ENCODE assay signal across 8 cellular contexts in genomic region chr1:154961207-154961496, GRCh38. TPM values are rescaled to one million over a fixed set of nuclear protein-coding genes. Genes with fewer than 3 reads are reported as not detected.
A peak's percentile ranks its signal among the peaks of the same experiment; 100 is the strongest.
DNase-seq lines count a peak whose midpoint lies in the region; ATAC-seq and TF ChIP-seq lines count a peak whose summit lies in the region.

No MANE protein-coding gene starts in this region.

- no peaks in the 10 kb centered on the region for H3K27me3 Mint-ChIP-seq in CD8-positive, alpha-beta T cell (ENCODE audit: low read depth)
- H3K27me3 Mint-ChIP-seq in nephron progenitor cell (ENCODE audit: low read depth, poor library complexity) = no peaks in the 10 kb centered on the region

- H3K4me3 ChIP-seq in CD8-positive, alpha-beta T cell (ENCODE audit: low read depth, low read length) = peak overlapping the region; percentile 96

- no peaks in the 10 kb centered on the region for H3K9me3 Mint-ChIP-seq in CD8-positive, alpha-beta T cell
- H3K9me3 Mint-ChIP-seq in nephron progenitor cell = no peaks in the 10 kb centered on the region

- H3K4me3 Mint-ChIP-seq in CD8-positive, alpha-beta T cell = peak overlapping the region; percentile 91
- peak overlapping the region; percentile 97 for H3K4me3 Mint-ChIP-seq in nephron progenitor cell

- no peak for DNase-seq in CD8-positive, alpha-beta T cell
- peak; percentile 65 for DNase-seq in NCI-H2171 treated with DMSO at 0.1 percent for 48 hours (lab: John Stamatoyannopoulos, UW)
- peak; percentile 81 for DNase-seq in nephron progenitor cell
- DNase-seq in kidney tubule cell (ENCODE audit: low spot score) = no peak

- POLR2A ChIA-PET in CD8-positive, alpha-beta T cell (lab: Charles Lee) = interaction anchor here (0.8 to 2.3 kb wide), 15 partner anchors 9 to 56 kb away, joined by 3 to 13 read pairs (median 5); partner anchors contain the start of gene FLAD1

- no peak for ATAC-seq in CD8-positive, alpha-beta T cell
- ATAC-seq in HG02623 (IDR thresholded peaks at IDR 0.05; ENCODE audit: unreplicated experiment) = no peak
- ATAC-seq in GM21528 (IDR thresholded peaks at IDR 0.05; ENCODE audit: low FRiP score, unreplicated experiment) = no peak
- ATAC-seq in HG03432 (IDR thresholded peaks at IDR 0.05; ENCODE audit: unreplicated experiment) = no peak

- TF ChIP-seq CTCF in CD8-positive, alpha-beta T cell (IDR thresholded peaks at IDR 0.05) = no peak
- TF ChIP-seq CTCF in nephron progenitor cell (IDR thresholded peaks at IDR 0.05) = no peak

- H3K27ac Mint-ChIP-seq in CD8-positive, alpha-beta T cell = peak overlapping the region; percentile 93
- peak overlapping the region; percentile 97 for H3K27ac Mint-ChIP-seq in nephron progenitor cell

- H3K4me1 Mint-ChIP-seq in CD8-positive, alpha-beta T cell (ENCODE audit: low read depth) = peaks cover 47% of the 10 kb centered on the region
- peaks cover 52% of the 10 kb centered on the region for H3K4me1 Mint-ChIP-seq in nephron progenitor cell

- H3K4me1 ChIP-seq in CD8-positive, alpha-beta T cell (ENCODE audit: insufficient read depth, low read length) = peaks cover 32% of the 10 kb centered on the region

- H3K27ac ChIP-seq in CD8-positive, alpha-beta T cell (ENCODE audit: low read depth, low read length) = peak overlapping the region; percentile 91
- H3K27ac ChIP-seq in cingulate gyrus (ENCODE audit: low read depth, low read length) = peak overlapping the region; percentile 99

- H3K36me3 Mint-ChIP-seq in CD8-positive, alpha-beta T cell = peaks cover 53% of the 10 kb centered on the region
- peaks cover 26% of the 10 kb centered on the region for H3K36me3 Mint-ChIP-seq in nephron progenitor cell (ENCODE audit: low read depth)

- intact Hi-C loops in CD8-positive, alpha-beta T cell (cut with DNase I, micrococcal nuclease) = loop anchor here (1.0 to 5.0 kb wide), 8 partner anchors 13 to 266 kb away; partner anchors contain the start of genes CKS1B (in 2 of the 2), ADAM15 (in 1 of the 2) and FLAD1 (in 1 of the 2)

- CTCF ChIA-PET in CD8-positive, alpha-beta T cell (lab: Charles Lee) = interaction anchor here (0.7 to 7.6 kb wide), 14 partner anchors 9 to 402 kb away, joined by 3 to 61 read pairs (median 7); partner anchors contain the start of genes CKS1B, PMVK and SHC1

- peaks cover 30% of the 10 kb centered on the region for H3K36me3 ChIP-seq in CD8-positive, alpha-beta T cell (ENCODE audit: insufficient read depth, low read length)

- H3K27me3 ChIP-seq in CD8-positive, alpha-beta T cell (ENCODE audit: insufficient read depth, low read length) = no peaks in the 10 kb centered on the region

- H3K9me3 ChIP-seq in CD8-positive, alpha-beta T cell (ENCODE audit: low read length) = no peaks in the 10 kb centered on the region

RNA-seq across cellular contexts. Expression of gene PYGO2, which starts 0.4 kb away (rescaled TPM):
- 10 to 100 TPM; 25.1 to 26.7 TPM for total RNA-seq in CD8-positive, alpha-beta T cell

RNA-seq across cellular contexts. Expression of gene PBXIP1, which starts 5.3 kb away (rescaled TPM):
- 100 to 1,000 TPM; 315 to 319 TPM for total RNA-seq in CD8-positive, alpha-beta T cell

RNA-seq across cellular contexts. Expression of gene SHC1, which starts 9.4 kb away (rescaled TPM):
- 10 to 100 TPM; 54.5 to 58.3 TPM for total RNA-seq in CD8-positive, alpha-beta T cell

RNA-seq across cellular contexts. Expression of gene CKS1B, which starts 13.3 kb away (rescaled TPM):
- 1 to 10 TPM; 2.3 to 2.9 TPM for total RNA-seq in CD8-positive, alpha-beta T cell

RNA-seq across cellular contexts. Expression of gene FLAD1, which starts 22.0 kb away (rescaled TPM):
- total RNA-seq in CD8-positive, alpha-beta T cell = 10 to 100 TPM; 17.4 to 19.0 TPM

Comparison
In these comparisons a context has a peak if more than half of its experiments do, and no peak if none do; other contexts are left out.
1. DNase-seq: peak in NCI-H2171 treated with DMSO at 0.1 percent for 48 hours (single experiment) and nephron progenitor cell (single experiment); none in CD8-positive, alpha-beta T cell (0 of 7) and kidney tubule cell (single experiment).